Comparison of ENCODE assay signal across 8 cellular contexts in genomic region chr1:207825719-207826556, GRCh38.
DNase-seq lines count a peak whose midpoint lies in the region; ATAC-seq lines count a peak whose summit lies in the region.

No MANE protein-coding gene starts in this region.

- no peaks in the 10 kb centered on the region for H3K27me3 ChIP-seq in muscle layer of duodenum (ENCODE audit: low read depth, low read length)

- H3K4me1 ChIP-seq in muscle layer of duodenum (ENCODE audit: control insufficient read depth in 1 of 2, insufficient read depth in 2 of 2, low read length in 2 of 2) = peaks cover 42 to 60% of the 10 kb centered on the region in 2 donors

- H3K27me3 Mint-ChIP-seq in dendritic cell treated with granulocyte-macrophage colony-stimulating factor and Interleukin-4, amounts not matched to agents 40 ng/mL and 50 ng/mL, for 4 days = no peaks in the 10 kb centered on the region

- no peaks in the 10 kb centered on the region for H3K9me3 Mint-ChIP-seq in dendritic cell treated with granulocyte-macrophage colony-stimulating factor and Interleukin-4, amounts not matched to agents 40 ng/mL and 50 ng/mL, for 4 days

- H3K9me3 ChIP-seq in muscle layer of duodenum (ENCODE audit: control insufficient read depth in 1 of 2, low read length in 2 of 2) = no peaks in the 10 kb centered on the region

- peak overlapping the region; percentile 95 for H3K27ac Mint-ChIP-seq in dendritic cell treated with granulocyte-macrophage colony-stimulating factor and Interleukin-4, amounts not matched to agents 40 ng/mL and 50 ng/mL, for 4 days

- H3K36me3 Mint-ChIP-seq in dendritic cell treated with granulocyte-macrophage colony-stimulating factor and Interleukin-4, amounts not matched to agents 40 ng/mL and 50 ng/mL, for 4 days (ENCODE audit: low read depth) = peaks cover 40% of the 10 kb centered on the region

- peak overlapping the region; percentile 62 for H3K4me3 Mint-ChIP-seq in dendritic cell treated with granulocyte-macrophage colony-stimulating factor and Interleukin-4, amounts not matched to agents 40 ng/mL and 50 ng/mL, for 4 days

- H3K4me1 Mint-ChIP-seq in dendritic cell treated with granulocyte-macrophage colony-stimulating factor and Interleukin-4, amounts not matched to agents 40 ng/mL and 50 ng/mL, for 4 days (ENCODE audit: low read depth) = peaks cover 97% of the 10 kb centered on the region

- DNase-seq in activated gamma-delta T cell treated with Interleukin-2 at 50 U/mL for 16 hours (peak; percentile 74), activated gamma-delta T cell (lab: John Stamatoyannopoulos, UW) (no peak), NCI-H146 treated with DMSO at 0.1 percent for 48 hours (lab: John Stamatoyannopoulos, UW; ENCODE audit: unreplicated experiment) (no peak)
- peak; percentile 75 for DNase-seq in activated CD4-positive, CD25-positive, alpha-beta regulatory T cell treated with anti-CD3 and anti-CD28 coated beads, Interleukin-2, amount 50 U/mL, for 72 hours
- peak; percentile 90 for DNase-seq in stimulated activated naive CD4-positive, alpha-beta T cell treated with Interleukin-2 at 50 U/mL for 16 hours (lab: John Stamatoyannopoulos, UW)

- peak; percentile 60 for ATAC-seq in HG03442 (IDR thresholded peaks at IDR 0.05; ENCODE audit: unreplicated experiment)

- peaks cover 0 to 8% of the 10 kb centered on the region in 2 donors for H3K36me3 ChIP-seq in muscle layer of duodenum (ENCODE audit: control insufficient read depth in 1 of 2, insufficient read depth in 2 of 2, low read length in 2 of 2)

- peak overlapping the region; percentile 99 for H3K27ac ChIP-seq in muscle layer of duodenum (ENCODE audit: low read length)

- peak overlapping the region; percentile 55 to 95 for H3K4me3 ChIP-seq in muscle layer of duodenum (ENCODE audit: low read depth in 1 of 2, low read length in 2 of 2)

- intact Hi-C loops in dendritic cell treated with granulocyte-macrophage colony-stimulating factor and Interleukin-4, amounts not matched to agents 40 ng/mL and 50 ng/mL, for 4 days (cut with micrococcal nuclease) = loop anchor here (5.0 kb wide), 1 partner anchor 61 kb away; no protein-coding TSS in a partner anchor

Comparison
In these comparisons a context has a peak if more than half of its experiments do, and no peak if none do; other contexts are left out.
1. DNase-seq: peak in activated gamma-delta T cell treated with Interleukin-2 at 50 U/mL for 16 hours (single experiment), activated CD4-positive, CD25-positive, alpha-beta regulatory T cell treated with anti-CD3 and anti-CD28 coated beads, Interleukin-2, amount 50 U/mL, for 72 hours (single experiment) and stimulated activated naive CD4-positive, alpha-beta T cell treated with Interleukin-2 at 50 U/mL for 16 hours (single experiment); none in activated gamma-delta T cell (single experiment) and NCI-H146 treated with DMSO at 0.1 percent for 48 hours (single experiment).